Comparison of ENCODE assay signal across 8 cellular contexts in genomic region chr19:49851456-49852259, GRCh38. TPM values are rescaled to one million over a fixed set of nuclear protein-coding genes. Genes with fewer than 3 reads are reported as not detected.
A peak's percentile ranks its signal among the peaks of the same experiment; 100 is the strongest.
DNase-seq lines count a peak whose midpoint lies in the region; ATAC-seq and TF ChIP-seq lines count a peak whose summit lies in the region.

No MANE protein-coding gene starts in this region.

- 4% methylated on average over 78 of the region's 78 CpGs for WGBS in thymus

- ATAC-seq in HG03469 (IDR thresholded peaks at IDR 0.05; ENCODE audit: unreplicated experiment) = no peak
- ATAC-seq in GM18498 (IDR thresholded peaks at IDR 0.05; ENCODE audit: unreplicated experiment) = no peak

- no peaks in the 10 kb centered on the region for H3K27me3 Mint-ChIP-seq in chondrocyte (ENCODE audit: low read depth)

- H3K27me3 ChIP-seq in BJ (ENCODE audit: control insufficient read depth, insufficient read depth, low read length) = no peaks in the 10 kb centered on the region
- no peaks in the 10 kb centered on the region for H3K27me3 ChIP-seq in HAP-1 (ENCODE audit: low read depth)
- H3K27me3 ChIP-seq in thymus (ENCODE audit: control insufficient read depth, insufficient read depth) = no peaks in the 10 kb centered on the region

- 0 out of 2 replicates have a peak, but pooled peaks have one; percentile 16 for TF ChIP-seq POLR2A in Raji (IDR thresholded peaks at IDR 0.05; ENCODE audit: insufficient read depth, low read depth, low read length)

- no peak for TF ChIP-seq CTCF in BJ (IDR thresholded peaks at IDR 0.05; ENCODE audit: insufficient read depth, low read depth, low read length)
- no peak for TF ChIP-seq CTCF in chondrocyte (IDR thresholded peaks at IDR 0.05)

- H3K36me3 ChIP-seq in BJ (ENCODE audit: control insufficient read depth, insufficient read depth, low read length) = peaks cover 19% of the 10 kb centered on the region
- H3K36me3 ChIP-seq in HAP-1 (replicated peaks) = peaks cover 31% of the 10 kb centered on the region
- H3K36me3 ChIP-seq in thymus (ENCODE audit: control insufficient read depth, insufficient read depth) = peaks cover 22% of the 10 kb centered on the region

- no peak for DNase-seq in BJ (ENCODE audit: low read depth)
- DNase-seq in HAP-1 (ENCODE audit: low spot score in 2 of 2) = peak; percentile 29 to 72
- DNase-seq in chondrocyte (ENCODE audit: low spot score) = peak; percentile 77
- DNase-seq in lung microvascular endothelial cell (ENCODE audit: low read depth in 2 of 2) = peak; percentile 33 to 56

- H3K4me3 ChIP-seq in BJ (ENCODE audit: low read depth, low read length) (peak overlapping the region; percentile 70), HAP-1 (peak overlapping the region; percentile 71), thymus (ENCODE audit: low read length) (peak overlapping the region; percentile 89)

- H3K4me1 ChIP-seq in HAP-1 (peaks cover 11% of the 10 kb centered on the region), thymus (ENCODE audit: control insufficient read depth, insufficient read depth, low read length) (peaks cover 8% of the 10 kb centered on the region)

- in situ Hi-C loops in HAP-1 (cut with MboI; ENCODE audit: low sequenced_read_pairs) = loop anchor here (25.0 kb wide), 1 partner anchor 364 kb away; the partner anchor contains the start of genes RPL13A and RPS11

- H3K4me1 Mint-ChIP-seq in chondrocyte (ENCODE audit: low read depth) = peaks cover 43% of the 10 kb centered on the region

- peak overlapping the region; percentile 77 for H3K4me3 Mint-ChIP-seq in chondrocyte (ENCODE audit: unreplicated experiment)

- H3K36me3 Mint-ChIP-seq in chondrocyte (ENCODE audit: low read depth) = peaks cover 9% of the 10 kb centered on the region

- peaks cover 9% of the 10 kb centered on the region for H3K9me3 Mint-ChIP-seq in chondrocyte (ENCODE audit: low read depth)

- peak overlapping the region; percentile 70 for H3K27ac Mint-ChIP-seq in chondrocyte (ENCODE audit: unreplicated experiment)

- H3K27ac ChIP-seq in thymus (ENCODE audit: low read depth) = peak overlapping the region; percentile 96

- CTCF ChIA-PET in BJ (lab: Yijun Ruan, JAX) = no interaction called here

- POLR2A ChIA-PET in BJ (lab: Charles Lee) = no interaction called here

- 0 out of 2 replicates have a peak, but pooled peaks cover 4% of the 10 kb centered on the region for H3K9me3 ChIP-seq in HAP-1
- H3K9me3 ChIP-seq in thymus (ENCODE audit: control insufficient read depth) = no peaks in the 10 kb centered on the region

RNA-seq across cellular contexts. Expression of gene PTOV1, which starts 0.7 kb away (rescaled TPM):
- polyA plus RNA-seq in BJ (2011; rRNA removed) (30.7 and 67.6 TPM in 2 replicates), thymus (125 TPM)
- 72.9 and 94.6 TPM in 2 replicates for polyA minus RNA-seq in BJ (2011; rRNA and poly(A)+ RNA removed)
- total RNA-seq in chondrocyte (168 to 229 TPM (median 170 TPM) in 3 replicates), lung microvascular endothelial cell (42.1 and 49.6 TPM in 2 replicates)

RNA-seq across cellular contexts. Expression of gene PNKP, which starts 15.7 kb away (rescaled TPM):
- 14.6 and 28.9 TPM in 2 replicates for polyA plus RNA-seq in BJ (2011; rRNA removed)
- polyA minus RNA-seq in BJ (2011; rRNA and poly(A)+ RNA removed) = 14.1 and 19.1 TPM in 2 replicates
- total RNA-seq in chondrocyte = 51.4 to 97.0 TPM (median 52.4 TPM) in 3 replicates
- 25.5 and 27.4 TPM in 2 replicates for total RNA-seq in lung microvascular endothelial cell
- 85.3 TPM for polyA plus RNA-seq in thymus

RNA-seq across cellular contexts. Expression of gene AKT1S1, which starts 25.5 kb away (rescaled TPM):
- polyA plus RNA-seq in BJ (2011; rRNA removed) (40.5 and 42.0 TPM in 2 replicates), thymus (27.9 TPM)
- polyA minus RNA-seq in BJ (2011; rRNA and poly(A)+ RNA removed) = 17.5 and 21.6 TPM in 2 replicates
- total RNA-seq in chondrocyte (52.0 to 70.5 TPM (median 55.8 TPM) in 3 replicates), lung microvascular endothelial cell (5.7 and 8.1 TPM in 2 replicates)

RNA-seq across cellular contexts. Expression of gene TBC1D17, which starts 25.8 kb away (rescaled TPM):
- 17.6 and 26.7 TPM in 2 replicates for polyA plus RNA-seq in BJ (2011; rRNA removed)
- polyA minus RNA-seq in BJ (2011; rRNA and poly(A)+ RNA removed) = 20.6 and 23.7 TPM in 2 replicates
- total RNA-seq in chondrocyte = 36.3 to 45.3 TPM (median 44.8 TPM) in 3 replicates
- total RNA-seq in lung microvascular endothelial cell = 6.1 and 8.3 TPM in 2 replicates
- polyA plus RNA-seq in thymus = 69.7 TPM

RNA-seq across cellular contexts. Expression of gene MED25, which starts 33.6 kb away (rescaled TPM):
- 12.3 and 27.7 TPM in 2 replicates for polyA plus RNA-seq in BJ (2011; rRNA removed)
- polyA minus RNA-seq in BJ (2011; rRNA and poly(A)+ RNA removed) = 20.0 and 34.8 TPM in 2 replicates
- 40.0 to 44.6 TPM (median 40.1 TPM) in 3 replicates for total RNA-seq in chondrocyte
- 7.6 and 9.9 TPM in 2 replicates for total RNA-seq in lung microvascular endothelial cell
- polyA plus RNA-seq in thymus = 48.0 TPM
